In the genomic region with DNA sequence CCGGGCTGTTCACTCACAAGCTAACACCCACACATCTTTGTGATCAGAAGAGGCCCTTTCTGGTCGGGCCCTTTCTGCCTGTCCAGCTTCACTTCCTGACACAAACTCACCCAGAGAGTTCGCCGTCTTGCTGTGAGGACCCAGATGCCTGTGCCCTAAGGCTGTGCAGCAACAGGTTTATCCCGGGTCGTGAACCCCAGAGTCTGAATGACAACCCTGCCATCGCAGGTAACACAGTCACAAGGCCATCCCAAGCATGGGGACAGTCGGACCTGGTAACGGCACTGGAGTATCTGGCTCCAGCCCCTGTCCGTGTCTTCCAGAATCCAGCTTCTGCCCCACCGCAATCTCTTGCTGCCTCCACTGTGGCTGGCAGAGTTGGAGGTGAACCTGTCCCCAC, we compare ENCODE assay signal across 24 cellular contexts.
DNase-seq lines count a peak whose midpoint lies in the region; ATAC-seq and TF ChIP-seq lines count a peak whose summit lies in the region.
"Had no signal": no experiment of that assay in that cellular context is flagged by ENCODE, and none has a peak within 500 bp of the region (broad histone marks: within the 10 kb centered on the region; RNA-seq: fewer than 3 reads in every experiment).

No MANE protein-coding gene starts in this region.

- WGBS in endodermal cell (ENCODE audit: insufficient coverage in 1 of 2, insufficient read length in 1 of 2), 2 experiments: 92 to 93% methylated on average over 9 to 11 of the region's 11 CpGs

- H3K36me3 Mint-ChIP-seq in chondrocyte (ENCODE audit: low read depth) (no peaks in the 10 kb centered on the region), endodermal cell (ENCODE audit: low read depth) (no peaks in the 10 kb centered on the region)
- H3K36me3 Mint-ChIP-seq in CD8-positive, alpha-beta T cell: no peaks in the 10 kb centered on the region
- H3K36me3 Mint-ChIP-seq: CD14-positive monocyte had no signal

- POLR2A ChIA-PET in CD8-positive, alpha-beta T cell (lab: Charles Lee): no interaction called here

- H3K36me3 ChIP-seq in endodermal cell (ENCODE audit: control insufficient read depth, insufficient read depth, low read length): no peaks in the 10 kb centered on the region
- no peaks in the 10 kb centered on the region for H3K36me3 ChIP-seq in CD8-positive, alpha-beta T cell (ENCODE audit: insufficient read depth, low read length)
- H3K36me3 ChIP-seq: BE2C; BLaER1 treated with 17β-estradiol and CSF1 and Interleukin-3, amounts not matched to agents 10 nM and 100 nM had no signal

- H3K27ac Mint-ChIP-seq in chondrocyte (ENCODE audit: unreplicated experiment): no peak overlapping the region
- H3K27ac Mint-ChIP-seq in endodermal cell: no peak overlapping the region
- no peak overlapping the region for H3K27ac Mint-ChIP-seq in CD8-positive, alpha-beta T cell
- H3K27ac Mint-ChIP-seq: CD14-positive monocyte; CD4-positive, alpha-beta T cell had no signal

- peaks cover 40% of the 10 kb centered on the region for H3K27me3 Mint-ChIP-seq in chondrocyte (ENCODE audit: low read depth)
- peaks cover 22% of the 10 kb centered on the region for H3K27me3 Mint-ChIP-seq in endodermal cell (ENCODE audit: insufficient read depth)
- H3K27me3 Mint-ChIP-seq in CD8-positive, alpha-beta T cell (ENCODE audit: low read depth): peaks cover 21% of the 10 kb centered on the region

- no peak for ATAC-seq in CD8-positive, alpha-beta T cell
- ATAC-seq in GM18861 (IDR thresholded peaks at IDR 0.05; ENCODE audit: unreplicated experiment): no peak
- ATAC-seq: A549, GM12878 had no signal

- no peak for TF ChIP-seq CTCF in chondrocyte (IDR thresholded peaks at IDR 0.05)
- no peak for TF ChIP-seq CTCF in endodermal cell (conservative IDR thresholded peaks at IDR 0.05)
- TF ChIP-seq CTCF in CD8-positive, alpha-beta T cell (IDR thresholded peaks at IDR 0.05): no peak

- H3K27ac ChIP-seq in endodermal cell (ENCODE audit: low read depth, low read length): no peak overlapping the region
- H3K27ac ChIP-seq in CD8-positive, alpha-beta T cell (ENCODE audit: low read depth, low read length): no peak overlapping the region
- H3K27ac ChIP-seq: A549; BLaER1 treated with 17β-estradiol and CSF1 and Interleukin-3, amounts not matched to agents 10 nM and 100 nM had no signal

- peaks cover 6% of the 10 kb centered on the region for H3K9me3 Mint-ChIP-seq in chondrocyte (ENCODE audit: low read depth)
- H3K9me3 Mint-ChIP-seq in endodermal cell: no peaks in the 10 kb centered on the region
- H3K9me3 Mint-ChIP-seq in CD8-positive, alpha-beta T cell: no peaks in the 10 kb centered on the region
- H3K9me3 Mint-ChIP-seq: CD4-positive, alpha-beta T cell had no signal

- no peak overlapping the region for H3K4me3 Mint-ChIP-seq in chondrocyte (ENCODE audit: unreplicated experiment)
- H3K4me3 Mint-ChIP-seq in endodermal cell: no peak overlapping the region
- no peak overlapping the region for H3K4me3 Mint-ChIP-seq in CD8-positive, alpha-beta T cell
- H3K4me3 Mint-ChIP-seq: CD14-positive monocyte; CD4-positive, alpha-beta T cell had no signal

- no peak overlapping the region for H3K4me3 ChIP-seq in endodermal cell (ENCODE audit: low read length)
- no peak overlapping the region for H3K4me3 ChIP-seq in CD8-positive, alpha-beta T cell (ENCODE audit: low read depth, low read length)
- H3K4me3 ChIP-seq: A549; BLaER1 treated with 17β-estradiol and CSF1 and Interleukin-3, amounts not matched to agents 10 nM and 100 nM; GM12878 had no signal

- DNase-seq in chondrocyte (ENCODE audit: low spot score) (peak; percentile 36), endodermal cell (peak; percentile 37), posterior vena cava (ENCODE audit: low spot score) (peak; percentile 36), dedifferentiated amniotic fluid mesenchymal stem cell (ENCODE audit: extremely low spot score) (no peak), SHP77 treated with DMSO at 0.1 percent for 48 hours (lab: John Stamatoyannopoulos, UW) (no peak)
- DNase-seq in CD8-positive, alpha-beta T cell: no peak
- DNase-seq: 8988T; ACHN; AML-193; BE2C; CD4-positive, alpha-beta T cell; COR-L47; DMS153; DMS79; EL; GDM1; GOT3; H7; HCEC 1CT had no signal

- no peaks in the 10 kb centered on the region for H3K9me3 ChIP-seq in endodermal cell (ENCODE audit: control insufficient read depth, low read length)
- no peaks in the 10 kb centered on the region for H3K9me3 ChIP-seq in CD8-positive, alpha-beta T cell (ENCODE audit: low read length)
- H3K9me3 ChIP-seq: A549; BLaER1 treated with 17β-estradiol and CSF1 and Interleukin-3, amounts not matched to agents 10 nM and 100 nM had no signal

- H3K27me3 ChIP-seq in endodermal cell (ENCODE audit: control insufficient read depth, insufficient read depth, low read length, poor library complexity, severe bottlenecking): peaks cover 7% of the 10 kb centered on the region
- H3K27me3 ChIP-seq in CD8-positive, alpha-beta T cell (ENCODE audit: insufficient read depth, low read length): no peaks in the 10 kb centered on the region
- H3K27me3 ChIP-seq: BE2C; BLaER1 treated with 17β-estradiol and CSF1 and Interleukin-3, amounts not matched to agents 10 nM and 100 nM had no signal

- CTCF ChIA-PET in CD8-positive, alpha-beta T cell (lab: Charles Lee): no interaction called here

- no peaks in the 10 kb centered on the region for H3K4me1 Mint-ChIP-seq in chondrocyte (ENCODE audit: low read depth)
- peaks cover 31% of the 10 kb centered on the region for H3K4me1 Mint-ChIP-seq in endodermal cell
- no peaks in the 10 kb centered on the region for H3K4me1 Mint-ChIP-seq in CD8-positive, alpha-beta T cell (ENCODE audit: low read depth)
- H3K4me1 Mint-ChIP-seq: CD14-positive monocyte had no signal

- H3K9ac ChIP-seq in endodermal cell (ENCODE audit: extremely low read depth, low read length, poor library complexity, severe bottlenecking): no peak overlapping the region
- H3K9ac ChIP-seq: BLaER1 treated with 17β-estradiol and CSF1 and Interleukin-3, amounts not matched to agents 10 nM and 100 nM had no signal

- intact Hi-C loops in posterior vena cava (cut with DNase I): loop anchor here in 1 of 2 donors (10.0 kb wide), 1 partner anchor 727 kb away; no protein-coding TSS in a partner anchor
- intact Hi-C loops in CD8-positive, alpha-beta T cell (cut with DNase I, micrococcal nuclease): no loop called here

- H3K4me1 ChIP-seq in endodermal cell (ENCODE audit: control insufficient read depth, insufficient read depth, low read length): peaks cover 8% of the 10 kb centered on the region
- no peaks in the 10 kb centered on the region for H3K4me1 ChIP-seq in CD8-positive, alpha-beta T cell (ENCODE audit: insufficient read depth, low read length)
- H3K4me1 ChIP-seq: A549; BE2C; BLaER1 treated with 17β-estradiol and CSF1 and Interleukin-3, amounts not matched to agents 10 nM and 100 nM had no signal

Comparison
In these comparisons a context has a peak if more than half of its experiments do, and no peak if none do; other contexts are left out.
1. DNase-seq: peak in chondrocyte (single experiment), endodermal cell (single experiment) and posterior vena cava (single experiment); none in dedifferentiated amniotic fluid mesenchymal stem cell (single experiment), CD8-positive, alpha-beta T cell (0 of 7) and SHP77 treated with DMSO at 0.1 percent for 48 hours (single experiment).